8 cellular contexts compared by ENCODE assay signal in the genomic region with DNA sequence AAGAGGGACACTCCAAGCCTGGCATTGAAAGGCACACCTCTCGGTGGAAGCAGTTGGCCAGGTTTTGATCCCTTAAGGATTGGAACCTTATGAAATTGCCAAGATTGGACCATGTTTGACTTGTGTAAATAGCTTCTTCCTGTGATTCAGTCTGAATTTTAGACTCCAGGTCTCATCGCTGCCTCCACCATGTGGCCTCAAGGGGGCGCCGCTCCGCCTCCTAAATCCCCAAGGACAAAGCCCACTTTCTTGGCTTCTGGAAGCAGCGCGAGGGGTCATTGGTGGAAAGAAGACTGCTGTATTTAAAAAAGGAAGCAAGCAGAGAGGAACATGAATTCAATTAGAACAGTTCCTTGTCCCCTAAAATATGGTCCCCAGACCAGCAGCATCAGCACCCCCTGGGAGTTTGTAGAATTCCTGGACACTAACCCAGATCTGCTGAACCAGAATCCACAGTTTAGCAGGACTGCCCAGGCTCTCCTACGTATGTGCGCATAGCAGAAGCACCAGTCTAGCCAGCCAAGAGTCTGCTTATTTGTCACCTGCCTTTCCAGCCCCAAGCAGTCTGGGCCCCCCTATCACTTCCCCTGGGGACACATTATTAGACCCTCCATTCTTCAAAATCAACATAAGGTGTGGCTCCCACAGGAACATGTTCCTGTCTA.
A peak's percentile ranks its signal among the peaks of the same experiment; 100 is the strongest.
DNase-seq lines count a peak whose midpoint lies in the region; ATAC-seq and TF ChIP-seq lines count a peak whose summit lies in the region.

No MANE protein-coding gene starts in this region.

- intact Hi-C loops in esophagus muscularis mucosa (cut with DNase I): no loop called here

- ATAC-seq in GM19023 (IDR thresholded peaks at IDR 0.05; ENCODE audit: unreplicated experiment) (no peak), GM18858 (IDR thresholded peaks at IDR 0.05; ENCODE audit: unreplicated experiment) (no peak)

- TF ChIP-seq POLR2A in esophagus muscularis mucosa (IDR thresholded peaks at IDR 0.05; ENCODE audit: low read depth): no peak

- H3K4me1 ChIP-seq in DOHH2 (ENCODE audit: control insufficient read depth, low read length): no peaks in the 10 kb centered on the region
- peaks cover 43 to 54% (median 49%) of the 10 kb centered on the region in 4 donors for H3K4me1 ChIP-seq in esophagus muscularis mucosa

- H3K27ac Mint-ChIP-seq in nephron progenitor cell: no peak overlapping the region

- H3K4me3 ChIP-seq in DOHH2 (ENCODE audit: low read length) (no peak overlapping the region), esophagus muscularis mucosa (no peak overlapping the region)

- TF ChIP-seq EP300 in esophagus muscularis mucosa (IDR thresholded peaks at IDR 0.05): no peak

- H4K20me1 ChIP-seq in DOHH2 (ENCODE audit: control insufficient read depth, insufficient read depth, low read depth, low read length): no peaks in the 10 kb centered on the region; the same call in 1 of the 2 replicates

- peaks cover 64% of the 10 kb centered on the region for H3K4me1 Mint-ChIP-seq in nephron progenitor cell

- peaks cover 6% of the 10 kb centered on the region for H3K36me3 Mint-ChIP-seq in nephron progenitor cell (ENCODE audit: low read depth)

- no peaks in the 10 kb centered on the region for H3K9me2 ChIP-seq in DOHH2 (replicated peaks; ENCODE audit: control insufficient read depth, low read length)

- 41% methylated on average over 8 of the region's 9 CpGs for WGBS in esophagus muscularis mucosa

- CTCF ChIA-PET in RWPE1 (lab: Yijun Ruan, JAX): interaction anchor here (0.6 to 1.2 kb wide), 4 partner anchors 23 to 911 kb away, joined by 3 to 6 read pairs (median 4); no protein-coding TSS in a partner anchor

- H3K4me2 ChIP-seq in DOHH2 (ENCODE audit: low read length): no peak overlapping the region

- no peaks in the 10 kb centered on the region for H3F3A ChIP-seq in DOHH2 (ENCODE audit: control insufficient read depth, insufficient read depth)

- POLR2A ChIA-PET in RWPE1 (lab: Yijun Ruan, JAX; ENCODE audit: low non-redundant PET): no interaction called here

- H3K4me3 Mint-ChIP-seq in nephron progenitor cell: no peak overlapping the region

- H3K27ac ChIP-seq in DOHH2 (ENCODE audit: low read depth, low read length): no peak overlapping the region
- peak overlapping the region; percentile 100 for H3K27ac ChIP-seq in RWPE1
- H3K27ac ChIP-seq in esophagus muscularis mucosa (replicated peaks in 1 of 4): peak overlapping the region; percentile 57 to 76 (median 66)

- no peaks in the 10 kb centered on the region for H3K9me3 ChIP-seq in DOHH2 (ENCODE audit: control insufficient read depth, insufficient read depth, low read length)
- H3K9me3 ChIP-seq in esophagus muscularis mucosa: no peaks in the 10 kb centered on the region

- H3K9me3 Mint-ChIP-seq in nephron progenitor cell: peaks cover 9% of the 10 kb centered on the region

- no peaks in the 10 kb centered on the region for H3K36me3 ChIP-seq in DOHH2 (ENCODE audit: control insufficient read depth, low read length)
- no peaks in the 10 kb centered on the region for H3K36me3 ChIP-seq in esophagus muscularis mucosa

- peak; percentile 45 for DNase-seq in KG1 (lab: John Stamatoyannopoulos, UW)
- peak; percentile 16 for DNase-seq in RWPE1 (ENCODE audit: low spot score)
- no peak for DNase-seq in esophagus muscularis mucosa (ENCODE audit: extremely low spot score)
- DNase-seq in nephron progenitor cell: peak; percentile 83
- DNase-seq in NCI-H1092 (lab: John Stamatoyannopoulos, UW): no peak

- H3K27me3 Mint-ChIP-seq in nephron progenitor cell (ENCODE audit: low read depth, poor library complexity): peaks cover 3% of the 10 kb centered on the region

- no peaks in the 10 kb centered on the region for H3K79me2 ChIP-seq in DOHH2 (ENCODE audit: control insufficient read depth, low read length)

- TF ChIP-seq CTCF in DOHH2 (IDR thresholded peaks at IDR 0.05; ENCODE audit: low read depth, low read length, poor library complexity, severe bottlenecking) (peak; percentile 94), RWPE1 (conservative IDR thresholded peaks at IDR 0.05; ENCODE audit: low read depth) (peak; percentile 41), esophagus muscularis mucosa (IDR thresholded peaks at IDR 0.05) (peak; percentile 3 to 60 (median 42)), nephron progenitor cell (IDR thresholded peaks at IDR 0.05) (peak; percentile 80)

- peaks cover 19% of the 10 kb centered on the region for H3K27me3 ChIP-seq in DOHH2 (ENCODE audit: control insufficient read depth, low read length)
- H3K27me3 ChIP-seq in esophagus muscularis mucosa: peaks cover 0 to 6% (median 0%) of the 10 kb centered on the region in 4 donors

Comparison
In these comparisons a context has a peak if more than half of its experiments do, and no peak if none do; other contexts are left out.
1. CTCF ChIP-seq: peak in every context shown above with its lines; median percentile 94 in DOHH2; 80 in nephron progenitor cell; 42 in esophagus muscularis mucosa; 41 in RWPE1.
2. DNase-seq: peak in KG1 (single experiment), RWPE1 (single experiment) and nephron progenitor cell (single experiment); none in esophagus muscularis mucosa (single experiment) and NCI-H1092 (single experiment).